ENCODE assay signal across 12 cellular contexts in genomic region chr7:100433592-100434296, GRCh38. TPM values are rescaled to one million over a fixed set of nuclear protein-coding genes. Genes with fewer than 3 reads are reported as not detected.
A peak's percentile ranks its signal among the peaks of the same experiment; 100 is the strongest.
DNase-seq lines count a peak whose midpoint lies in the region; ATAC-seq and TF ChIP-seq lines count a peak whose summit lies in the region.
"Had no signal": no experiment of that assay in that cellular context is flagged by ENCODE, and none has a peak within 500 bp of the region (broad histone marks: within the 10 kb centered on the region; RNA-seq: fewer than 3 reads in every experiment).

No MANE protein-coding gene starts in this region.

- H3K4me1 Mint-ChIP-seq in osteocyte (ENCODE audit: unreplicated experiment): peaks cover 43% of the 10 kb centered on the region

- H3K4me2 ChIP-seq in DND-41 (ENCODE audit: insufficient read depth, low read length) (peak overlapping the region; percentile 87), Karpas-422 (ENCODE audit: low read depth, low read length, poor library complexity, severe bottlenecking) (peak overlapping the region; percentile 92)

- peaks cover 27% of the 10 kb centered on the region for H3K36me3 Mint-ChIP-seq in osteocyte (ENCODE audit: unreplicated experiment)

- H4K20me1 ChIP-seq in DND-41 (ENCODE audit: insufficient read depth, low read length) (peaks cover 47% of the 10 kb centered on the region), Karpas-422 (ENCODE audit: insufficient read depth, low read depth, low read length) (peaks cover 11% of the 10 kb centered on the region; the same call in 1 of the 2 replicates)

- H3K27ac Mint-ChIP-seq in osteocyte (ENCODE audit: unreplicated experiment): peak overlapping the region; percentile 35

- intact Hi-C loops in cardiac septum (cut with DNase I): no loop called here

- H3K27me3 ChIP-seq in DND-41 (ENCODE audit: insufficient read depth, low read length, poor library complexity) (no peaks in the 10 kb centered on the region), Karpas-422 (ENCODE audit: low read length) (no peaks in the 10 kb centered on the region), adipocyte (replicated peaks; ENCODE audit: control insufficient read depth, insufficient read depth, low read length) (no peaks in the 10 kb centered on the region)
- H3K27me3 ChIP-seq: heart left ventricle had no signal

- H3K27ac ChIP-seq in DND-41 (ENCODE audit: low read length): peak overlapping the region; percentile 100
- no peak overlapping the region for H3K27ac ChIP-seq in Karpas-422 (ENCODE audit: low read length)

- ATAC-seq in DND-41 (ENCODE audit: insufficient read depth, low read depth): no peak
- ATAC-seq: heart left ventricle had no signal

- no peaks in the 10 kb centered on the region for H3K27me3 Mint-ChIP-seq in osteocyte (ENCODE audit: unreplicated experiment)

- H3K9me3 ChIP-seq in DND-41 (ENCODE audit: insufficient read depth, low read length, severe bottlenecking) (no peaks in the 10 kb centered on the region), Karpas-422 (ENCODE audit: low read length) (no peaks in the 10 kb centered on the region), adipocyte (ENCODE audit: control insufficient read depth, low read length) (no peaks in the 10 kb centered on the region)
- H3K9me3 ChIP-seq: HAP-1, heart left ventricle had no signal

- no peaks in the 10 kb centered on the region for H3K9me2 ChIP-seq in Karpas-422 (replicated peaks; ENCODE audit: insufficient read depth, low read length)

- H3K9ac ChIP-seq in DND-41 (ENCODE audit: low read depth, low read length): peak overlapping the region; percentile 98
- peak overlapping the region; percentile 16; the same call in 1 of the 2 replicates for H3K9ac ChIP-seq in Karpas-422 (ENCODE audit: low read length)
- peak overlapping the region; percentile 5 for H3K9ac ChIP-seq in adipocyte (ENCODE audit: low read length)

- H3K36me3 ChIP-seq in DND-41 (ENCODE audit: insufficient read depth, low read length): peaks cover 58% of the 10 kb centered on the region
- H3K36me3 ChIP-seq in Karpas-422 (ENCODE audit: insufficient read depth, low read length): peaks cover 17% of the 10 kb centered on the region
- peaks cover 30% of the 10 kb centered on the region for H3K36me3 ChIP-seq in adipocyte (ENCODE audit: control insufficient read depth, insufficient read depth, low read length, severe bottlenecking)

- no peaks in the 10 kb centered on the region for H3K9me3 Mint-ChIP-seq in osteocyte (ENCODE audit: unreplicated experiment)

- H3K4me3 ChIP-seq in DND-41 (ENCODE audit: low read depth in 1 of 2, low read length in 2 of 2): peak overlapping the region in 1 of 2 experiments; percentile 94; a peak in 1 of 4 replicates
- H3K4me3 ChIP-seq in Karpas-422 (ENCODE audit: low read length): no peak overlapping the region; the same call in 1 of the 2 replicates
- no peak overlapping the region for H3K4me3 ChIP-seq in adipocyte (ENCODE audit: low read length)

- peak overlapping the region; percentile 77 for H3K4me3 Mint-ChIP-seq in osteocyte (ENCODE audit: unreplicated experiment)

- TF ChIP-seq CTCF in DND-41 (IDR thresholded peaks at IDR 0.05; ENCODE audit: borderline replicate concordance, extremely low read depth, low read length, poor library complexity, severe bottlenecking) (no peak), osteocyte (IDR thresholded peaks at IDR 0.05) (no peak)

- no peak for DNase-seq in DND-41
- DNase-seq in Karpas-422: no peak
- no peak for DNase-seq in adipocyte (ENCODE audit: low read depth)
- DNase-seq in osteocyte (ENCODE audit: extremely low spot score, unreplicated experiment): no peak
- DNase-seq in pons (ENCODE audit: low spot score): no peak
- no peak for DNase-seq in cardiac septum (ENCODE audit: low spot score)
- no peak for DNase-seq in stimulated activated CD4-positive, alpha-beta T cell treated with anti-CD3 and anti-CD28 coated beads, Interleukin-12 subunit alpha, Interleukin-12 subunit beta, amount 100 ng/mL, for 4 hours
- DNase-seq: effector CD4-positive, alpha-beta T cell; heart left ventricle; mesendoderm; NCI-H1105 had no signal

- H2AFZ ChIP-seq in DND-41 (ENCODE audit: low read depth, low read length): no peak overlapping the region
- no peak overlapping the region for H2AFZ ChIP-seq in Karpas-422 (ENCODE audit: low read length)

- H3K4me1 ChIP-seq in DND-41 (ENCODE audit: insufficient read depth, low read length): peaks cover 60% of the 10 kb centered on the region
- H3K4me1 ChIP-seq in Karpas-422 (ENCODE audit: low read length): peaks cover 55% of the 10 kb centered on the region
- H3K4me1 ChIP-seq in adipocyte (ENCODE audit: control insufficient read depth, insufficient read depth, low read length): peaks cover 30% of the 10 kb centered on the region

- H3K79me2 ChIP-seq in DND-41 (ENCODE audit: insufficient read depth, low read length) (peaks cover 67% of the 10 kb centered on the region), Karpas-422 (ENCODE audit: low read length) (peaks cover 37% of the 10 kb centered on the region)

RNA-seq across cellular contexts. Expression of gene PPP1R35, which starts 2.6 kb away (rescaled TPM):
- total RNA-seq in Karpas-422 (2014; rRNA removed; shearing (Covaris generic); ENCODE audit: low replicate concordance): 25.9 and 106 TPM in 2 replicates
- total RNA-seq in osteocyte (22.8 and 32.1 TPM in 2 replicates), cardiac septum (15.7 TPM)

RNA-seq across cellular contexts. Expression of gene MEPCE, which starts 4.1 kb away (rescaled TPM):
- total RNA-seq in Karpas-422 (2014; rRNA removed; shearing (Covaris generic); ENCODE audit: low replicate concordance): 28.4 and 40.4 TPM in 2 replicates
- total RNA-seq in osteocyte (50.0 and 50.1 TPM in 2 replicates), cardiac septum (19.7 TPM)

RNA-seq across cellular contexts. Expression of gene ZCWPW1, which starts 5.2 kb away (rescaled TPM):
- 3.0 and 8.8 TPM in 2 replicates for total RNA-seq in Karpas-422 (2014; rRNA removed; shearing (Covaris generic); ENCODE audit: low replicate concordance)
- total RNA-seq in osteocyte: 4.4 and 5.0 TPM in 2 replicates
- 3.4 TPM for total RNA-seq in cardiac septum

RNA-seq across cellular contexts. Expression of gene SPACDR, which starts 30.3 kb away (rescaled TPM):
- total RNA-seq in Karpas-422 (2014; rRNA removed; shearing (Covaris generic); ENCODE audit: low replicate concordance): 1.5 and 2.8 TPM in 2 replicates
- 0.46 TPM in 1 of 2 replicates, not detected in the other for total RNA-seq in osteocyte
- 1.1 TPM for total RNA-seq in cardiac septum

RNA-seq across cellular contexts. Expression of gene TSC22D4, which starts 45.3 kb away (rescaled TPM):
- 40.4 and 97.3 TPM in 2 replicates for total RNA-seq in Karpas-422 (2014; rRNA removed; shearing (Covaris generic); ENCODE audit: low replicate concordance)
- total RNA-seq in osteocyte (46.8 and 46.9 TPM in 2 replicates), cardiac septum (35.0 TPM)

Comparison
In these comparisons a context has a peak if more than half of its experiments do, and no peak if none do; other contexts are left out.
1. H3K9ac ChIP-seq: peak in every context shown above with its lines; median percentile 98 in DND-41; 16 in Karpas-422; 5 in adipocyte.